In the genomic region with DNA sequence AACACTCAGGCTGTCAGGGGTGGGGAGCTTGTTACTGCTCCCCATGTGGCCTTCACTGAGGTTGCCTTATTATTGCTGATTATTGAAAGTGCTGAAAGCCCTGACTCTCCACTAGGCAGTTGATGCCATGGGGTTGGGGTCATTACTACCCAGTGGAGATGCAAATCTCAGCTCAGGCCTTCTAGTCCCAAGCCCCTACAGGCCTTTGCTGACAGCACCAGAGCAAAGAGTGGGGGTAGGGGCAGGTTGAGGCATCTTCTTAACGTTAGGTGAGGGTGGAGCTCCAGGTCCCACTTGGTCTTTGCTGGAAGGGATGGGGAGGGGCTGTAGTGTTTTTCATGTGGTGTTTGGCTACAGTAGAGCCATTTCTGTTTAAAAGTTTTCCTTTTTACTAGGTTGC, we compare ENCODE assay signal across 16 cellular contexts.
"Had no signal": no experiment of that assay in that cellular context is flagged by ENCODE, and none has a peak within 500 bp of the region (broad histone marks: within the 10 kb centered on the region; RNA-seq: fewer than 3 reads in every experiment).

No MANE protein-coding gene starts in this region.

- H3K27ac Mint-ChIP-seq: neural progenitor cell; stimulated activated memory B cell treated with anti-CD40 and anti-IgM and Interleukin-4, amounts not matched to agents 10 μg/mL and 1 μg/mL and 100 μg/mL, for 72 hours had no signal

- H3K27me3 Mint-ChIP-seq: stimulated activated memory B cell treated with anti-CD40 and anti-IgM and Interleukin-4, amounts not matched to agents 10 μg/mL and 1 μg/mL and 100 μg/mL, for 72 hours had no signal

- H3K4me3 ChIP-seq: gastroesophageal sphincter, heart right ventricle, neural progenitor cell, ovary, sigmoid colon, SK-N-MC, spleen, thyroid gland had no signal

- ATAC-seq: gastroesophageal sphincter; heart right ventricle; left colon; stimulated activated memory B cell treated with anti-CD40 and anti-IgM and Interleukin-4, amounts not matched to agents 10 μg/mL and 1 μg/mL and 100 μg/mL, for 72 hours had no signal

- H3K27me3 ChIP-seq: gastroesophageal sphincter, heart right ventricle, neural progenitor cell, ovary, sigmoid colon, spleen, thyroid gland had no signal

- DNase-seq: activated CD4-positive, alpha-beta T cell treated with anti-CD3 and anti-CD28 coated beads for 4 hours; activated effector memory CD4-positive, alpha-beta T cell treated with Interleukin-2 at 50 U/mL for 16 hours; dermis blood vessel endothelial cell; heart right ventricle; left colon; midbrain; ovary; sigmoid colon; spleen; stimulated activated CD4-positive, alpha-beta T cell treated with anti-CD3 and anti-CD28 coated beads, Interleukin-2, amount 100 ng/mL, for 24 hours; T1000; thyroid gland had no signal

- H3K4me1 ChIP-seq: neural progenitor cell, thyroid gland had no signal

- H3K36me3 ChIP-seq: ovary, thyroid gland had no signal

- H3K9me3 ChIP-seq: gastroesophageal sphincter, heart right ventricle, ovary, sigmoid colon, spleen, thyroid gland had no signal

- H3K27ac ChIP-seq: gastroesophageal sphincter, heart right ventricle, neural progenitor cell, ovary, sigmoid colon, SK-N-MC, spleen, thyroid gland had no signal

- H3K4me1 Mint-ChIP-seq: neural progenitor cell had no signal

- H3K4me3 Mint-ChIP-seq: neural progenitor cell; stimulated activated memory B cell treated with anti-CD40 and anti-IgM and Interleukin-4, amounts not matched to agents 10 μg/mL and 1 μg/mL and 100 μg/mL, for 72 hours had no signal
